9 cellular contexts compared by ENCODE assay signal in the genomic region with DNA sequence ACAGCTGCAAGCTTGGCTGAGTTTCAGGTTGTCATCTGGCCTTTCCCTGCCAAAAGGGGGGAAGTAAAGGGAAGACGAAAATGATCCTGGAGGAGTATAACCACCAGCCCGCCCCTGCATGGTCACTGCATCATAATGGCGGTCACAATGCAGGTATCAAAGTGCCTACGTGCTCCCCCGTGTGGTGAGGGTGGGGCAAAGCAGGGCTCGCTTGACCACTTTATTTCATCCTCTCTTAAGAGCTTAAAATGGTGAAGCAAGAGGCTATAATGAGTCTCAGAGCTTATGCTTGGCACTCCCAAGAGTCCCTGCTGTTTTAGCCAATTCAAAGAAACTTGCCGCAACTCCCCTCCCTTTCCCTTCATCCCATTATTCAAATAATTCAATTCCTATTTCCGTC.
DNase-seq lines count a peak whose midpoint lies in the region; ATAC-seq and TF ChIP-seq lines count a peak whose summit lies in the region.
"Had no signal": no experiment of that assay in that cellular context is flagged by ENCODE, and none has a peak within 500 bp of the region (broad histone marks: within the 10 kb centered on the region; RNA-seq: fewer than 3 reads in every experiment).

No MANE protein-coding gene starts in this region.

- no peak overlapping the region for H3K27ac ChIP-seq in left lung

- peak in 1 of 2 donors; percentile 28 for TF ChIP-seq CTCF in left lung (IDR thresholded peaks at IDR 0.05)

- intact Hi-C loops in left lung (cut with DNase I): no loop called here

- ATAC-seq in SK-N-SH treated with all-trans-retinoic acid at 6 μM for 48 hours (peak; percentile 92), left lung (peak; percentile 45), HG02870 (IDR thresholded peaks at IDR 0.05; ENCODE audit: unreplicated experiment) (no peak)
- ATAC-seq: left colon had no signal

- H3K4me1 ChIP-seq in left lung: no peaks in the 10 kb centered on the region

- no peaks in the 10 kb centered on the region for H3K36me3 ChIP-seq in left lung

- H3K27me3 ChIP-seq in left lung: peaks cover 0 to 4% of the 10 kb centered on the region in 2 donors

- DNase-seq in EL (peak; percentile 5), H4 (ENCODE audit: low spot score) (peak; percentile 29), left lung (no peak), activated gamma-delta T cell treated with Interleukin-2 at 50 U/mL for 16 hours (no peak), NCI-H1436 treated with DMSO at 0.1 percent for 48 hours (lab: John Stamatoyannopoulos, UW) (no peak)
- DNase-seq in stimulated activated naive CD4-positive, alpha-beta T cell (lab: John Stamatoyannopoulos, UW): no peak

- H3K9me3 ChIP-seq in left lung: no peaks in the 10 kb centered on the region

- no peak overlapping the region for H3K4me3 ChIP-seq in left lung

TF ChIP-seq in SK-N-SH treated with all-trans-retinoic acid at 6 μM for 48 hours, 23 proteins besides CTCF, POLR2A, EP300 and RAD21:
- TF ChIP-seq, protein P1, sequence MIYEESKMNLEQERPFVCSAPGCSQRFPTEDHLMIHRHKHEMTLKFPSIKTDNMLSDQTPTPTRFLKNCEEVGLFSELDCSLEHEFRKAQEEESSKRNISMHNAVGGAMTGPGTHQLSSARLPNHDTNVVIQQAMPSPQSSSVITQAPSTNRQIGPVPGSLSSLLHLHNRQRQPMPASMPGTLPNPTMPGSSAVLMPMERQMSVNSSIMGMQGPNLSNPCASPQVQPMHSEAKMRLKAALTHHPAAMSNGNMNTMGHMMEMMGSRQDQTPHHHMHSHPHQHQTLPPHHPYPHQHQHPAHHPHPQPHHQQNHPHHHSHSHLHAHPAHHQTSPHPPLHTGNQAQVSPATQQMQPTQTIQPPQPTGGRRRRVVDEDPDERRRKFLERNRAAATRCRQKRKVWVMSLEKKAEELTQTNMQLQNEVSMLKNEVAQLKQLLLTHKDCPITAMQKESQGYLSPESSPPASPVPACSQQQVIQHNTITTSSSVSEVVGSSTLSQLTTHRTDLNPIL (CRISPR knock-in tag; IDR thresholded peaks at IDR 0.05; ENCODE audit: low read depth): no peak
- TF ChIP-seq ZFP3 (CRISPR knock-in tag; IDR thresholded peaks at IDR 0.05): no peak
- no peak for TF ChIP-seq ZC3H10 (CRISPR knock-in tag; IDR thresholded peaks at IDR 0.05)
- no peak for TF ChIP-seq BACH2 (CRISPR knock-in tag; IDR thresholded peaks at IDR 0.05; ENCODE audit: borderline replicate concordance)
- no peak for TF ChIP-seq TOX (CRISPR knock-in tag; IDR thresholded peaks at IDR 0.05; ENCODE audit: borderline replicate concordance)
- TF ChIP-seq ZNF70 (CRISPR knock-in tag; IDR thresholded peaks at IDR 0.05): no peak
- TF ChIP-seq ZNF8 (CRISPR knock-in tag; IDR thresholded peaks at IDR 0.05): no peak
- no peak for TF ChIP-seq SNAI2 (CRISPR knock-in tag; IDR thresholded peaks at IDR 0.05)

Comparison
In these comparisons a context has a peak if more than half of its experiments do, and no peak if none do; other contexts are left out.
1. DNase-seq: peak in EL (single experiment) and H4 (single experiment); none in left lung (0 of 2), activated gamma-delta T cell treated with Interleukin-2 at 50 U/mL for 16 hours (single experiment), NCI-H1436 treated with DMSO at 0.1 percent for 48 hours (single experiment) and stimulated activated naive CD4-positive, alpha-beta T cell (0 of 6).